Comparison of ENCODE assay signal across 15 cellular contexts in genomic region chr16:58098207-58099096, GRCh38. TPM values are rescaled to one million over a fixed set of nuclear protein-coding genes. Genes with fewer than 3 reads are reported as not detected.
DNase-seq lines count a peak whose midpoint lies in the region; ATAC-seq and TF ChIP-seq lines count a peak whose summit lies in the region.
"Had no signal": no experiment of that assay in that cellular context is flagged by ENCODE, and none has a peak within 500 bp of the region (broad histone marks: within the 10 kb centered on the region; RNA-seq: fewer than 3 reads in every experiment).

No MANE protein-coding gene starts in this region.

- TF ChIP-seq CTCF in omental fat pad (IDR thresholded peaks at IDR 0.05) (no peak), glutamatergic neuron (IDR thresholded peaks at IDR 0.05; ENCODE audit: partially characterized antibody, unreplicated experiment) (no peak), left ventricle myocardium inferior (IDR thresholded peaks at IDR 0.05; ENCODE audit: borderline replicate concordance) (no peak)

- intact Hi-C loops in left ventricle myocardium inferior (cut with micrococcal nuclease), result no loop called here

- no peaks in the 10 kb centered on the region for H3K9me3 Mint-ChIP-seq in activated CD8-positive, alpha-beta memory T cell treated with anti-CD3 and anti-CD28 coated beads, Interleukin-2, amount 10 ng/mL, durations not matched to agents 7 days and 5 days (ENCODE audit: low read depth)
- H3K9me3 Mint-ChIP-seq in glutamatergic neuron (ENCODE audit: unreplicated experiment), result peaks cover 6% of the 10 kb centered on the region
- H3K9me3 Mint-ChIP-seq: activated B cell treated with CpG ODN at 0.5 μM for 24 hours; activated T-helper 2 cell treated with anti-CD3 and anti-CD28 coated beads, Interferon-gamma antibody, Interleukin-2, Interleukin-4, amounts not matched to agents 10 μg/mL and 5 μg/mL and 100 μg/mL, durations not matched to agents 14 hours and 24 hours and 36 hours; central memory CD8-positive, alpha-beta T cell; stimulated activated naive CD8-positive, alpha-beta T cell treated with anti-CD3 and anti-CD28 coated beads, Interleukin-15, amount 100 ng/mL, for 72 hours had no signal

- peak; percentile 85 for DNase-seq in GM03348 (ENCODE audit: low spot score)
- peak; percentile 97 for DNase-seq in MG63
- peak; percentile 46 for DNase-seq in dedifferentiated amniotic fluid mesenchymal stem cell (ENCODE audit: extremely low spot score)
- no peak for DNase-seq in omental fat pad (ENCODE audit: low spot score)
- no peak for DNase-seq in activated CD8-positive, alpha-beta memory T cell treated with anti-CD3 and anti-CD28 coated beads, Interleukin-2, amount 10 ng/mL, durations not matched to agents 7 days and 5 days
- DNase-seq in glutamatergic neuron, result no peak
- no peak for DNase-seq in left ventricle myocardium inferior
- DNase-seq: activated B cell treated with CpG ODN at 0.5 μM for 24 hours; NCI-H524; stimulated activated CD4-positive, alpha-beta T cell treated with anti-CD3 and anti-CD28 coated beads, Interleukin-4, amount 100 ng/mL, for 1 hour; stimulated activated naive CD8-positive, alpha-beta T cell treated with anti-CD3 and anti-CD28 coated beads, Interleukin-15, amount 100 ng/mL, for 72 hours had no signal

- CTCF ChIA-PET in activated CD8-positive, alpha-beta memory T cell treated with anti-CD3 and anti-CD28 coated beads, Interleukin-2, amount 10 ng/mL, durations not matched to agents 7 days and 5 days (lab: Charles Lee), result interaction anchor here (0.6 to 2.0 kb wide), 11 partner anchors 13 to 321 kb away, joined by 3 to 12 read pairs (median 4); partner anchors contain the start of genes CFAP20 and MMP15

- H3K4me1 ChIP-seq in left ventricle myocardium inferior, result peaks cover 36% of the 10 kb centered on the region

- peak; percentile 94 for ATAC-seq in omental fat pad (ENCODE audit: low FRiP score)
- no peak for ATAC-seq in GM18867 (IDR thresholded peaks at IDR 0.05; ENCODE audit: unreplicated experiment)
- ATAC-seq in activated CD8-positive, alpha-beta memory T cell treated with anti-CD3 and anti-CD28 coated beads, Interleukin-2, amount 10 ng/mL, durations not matched to agents 7 days and 5 days, result no peak
- ATAC-seq: stimulated activated naive CD8-positive, alpha-beta T cell treated with anti-CD3 and anti-CD28 coated beads, Interleukin-15, amount 100 ng/mL, for 72 hours had no signal

- no peaks in the 10 kb centered on the region for H3K27me3 Mint-ChIP-seq in activated CD8-positive, alpha-beta memory T cell treated with anti-CD3 and anti-CD28 coated beads, Interleukin-2, amount 10 ng/mL, durations not matched to agents 7 days and 5 days
- H3K27me3 Mint-ChIP-seq in glutamatergic neuron (ENCODE audit: unreplicated experiment), result peaks cover 9% of the 10 kb centered on the region
- H3K27me3 Mint-ChIP-seq: central memory CD8-positive, alpha-beta T cell had no signal

- no peaks in the 10 kb centered on the region for H3K36me3 Mint-ChIP-seq in activated CD8-positive, alpha-beta memory T cell treated with anti-CD3 and anti-CD28 coated beads, Interleukin-2, amount 10 ng/mL, durations not matched to agents 7 days and 5 days
- H3K36me3 Mint-ChIP-seq in glutamatergic neuron (ENCODE audit: unreplicated experiment), result no peaks in the 10 kb centered on the region

- H3K4me3 ChIP-seq in MG63, result no peak overlapping the region
- H3K4me3 ChIP-seq in left ventricle myocardium inferior, result no peak overlapping the region

- no peak overlapping the region for H3K27ac Mint-ChIP-seq in activated CD8-positive, alpha-beta memory T cell treated with anti-CD3 and anti-CD28 coated beads, Interleukin-2, amount 10 ng/mL, durations not matched to agents 7 days and 5 days
- H3K27ac Mint-ChIP-seq in glutamatergic neuron (ENCODE audit: unreplicated experiment), result no peak overlapping the region
- H3K27ac Mint-ChIP-seq: activated B cell treated with CpG ODN at 0.5 μM for 24 hours; activated T-helper 2 cell treated with anti-CD3 and anti-CD28 coated beads, Interferon-gamma antibody, Interleukin-2, Interleukin-4, amounts not matched to agents 10 μg/mL and 5 μg/mL and 100 μg/mL, durations not matched to agents 14 hours and 24 hours and 36 hours; progenitor cell of endocrine pancreas had no signal

- H3K4me1 Mint-ChIP-seq in activated CD8-positive, alpha-beta memory T cell treated with anti-CD3 and anti-CD28 coated beads, Interleukin-2, amount 10 ng/mL, durations not matched to agents 7 days and 5 days, result peaks cover 19% of the 10 kb centered on the region
- peaks cover 10% of the 10 kb centered on the region for H3K4me1 Mint-ChIP-seq in glutamatergic neuron (ENCODE audit: low read depth, unreplicated experiment)
- H3K4me1 Mint-ChIP-seq: stimulated activated naive CD8-positive, alpha-beta T cell treated with anti-CD3 and anti-CD28 coated beads, Interleukin-15, amount 100 ng/mL, for 72 hours had no signal

- H3K27ac ChIP-seq in left ventricle myocardium inferior (replicated peaks), result no peak overlapping the region

- H3K36me3 ChIP-seq in MG63 (no peaks in the 10 kb centered on the region), left ventricle myocardium inferior (no peaks in the 10 kb centered on the region)

- no peaks in the 10 kb centered on the region for H3K9me3 ChIP-seq in MG63
- no peaks in the 10 kb centered on the region for H3K9me3 ChIP-seq in left ventricle myocardium inferior (replicated peaks)

- H3K4me3 Mint-ChIP-seq in activated CD8-positive, alpha-beta memory T cell treated with anti-CD3 and anti-CD28 coated beads, Interleukin-2, amount 10 ng/mL, durations not matched to agents 7 days and 5 days, result no peak overlapping the region
- H3K4me3 Mint-ChIP-seq in glutamatergic neuron (ENCODE audit: unreplicated experiment), result no peak overlapping the region
- H3K4me3 Mint-ChIP-seq: activated B cell treated with CpG ODN at 0.5 μM for 24 hours; central memory CD8-positive, alpha-beta T cell; stimulated activated naive CD8-positive, alpha-beta T cell treated with anti-CD3 and anti-CD28 coated beads, Interleukin-15, amount 100 ng/mL, for 72 hours had no signal

- H3K27me3 ChIP-seq in MG63 (no peaks in the 10 kb centered on the region), left ventricle myocardium inferior (ENCODE audit: low read depth) (no peaks in the 10 kb centered on the region)

RNA-seq across cellular contexts. Expression of gene CFAP20, which starts 30.7 kb away (rescaled TPM):
- 205 and 286 TPM in 2 replicates for total RNA-seq in MG63 (2014; rRNA removed; shearing (Covaris generic); ENCODE audit: low replicate concordance)
- total RNA-seq in omental fat pad (10 to 100 TPM; 28.5 to 39.2 (median 33.8) TPM), glutamatergic neuron (ENCODE audit: unreplicated experiment) (48.6 TPM), left ventricle myocardium inferior (34.5 TPM)
- total RNA-seq in activated CD8-positive, alpha-beta memory T cell treated with anti-CD3 and anti-CD28 coated beads, Interleukin-2, amount 10 ng/mL, durations not matched to agents 7 days and 5 days, result 10 to 100 TPM; 35.1 to 40.2 TPM

Comparison
In these comparisons a context has a peak if more than half of its experiments do, and no peak if none do; other contexts are left out.
1. DNase-seq: peak in GM03348 (single experiment), MG63 (single experiment) and dedifferentiated amniotic fluid mesenchymal stem cell (single experiment); none in omental fat pad (single experiment), activated CD8-positive, alpha-beta memory T cell treated with anti-CD3 and anti-CD28 coated beads, Interleukin-2, amount 10 ng/mL, durations not matched to agents 7 days and 5 days (single experiment), glutamatergic neuron (single experiment) and left ventricle myocardium inferior (single experiment).